ENCODE assay signal across 11 cellular contexts in genomic region chr6:21188505-21189223, GRCh38.
A peak's percentile ranks its signal among the peaks of the same experiment; 100 is the strongest.
DNase-seq lines count a peak whose midpoint lies in the region; ATAC-seq, FAIRE-seq and TF ChIP-seq lines count a peak whose summit lies in the region.
"Had no signal": no experiment of that assay in that cellular context is flagged by ENCODE, and none has a peak within 500 bp of the region (broad histone marks: within the 10 kb centered on the region; RNA-seq: fewer than 3 reads in every experiment).

No MANE protein-coding gene starts in this region.

- peaks cover 4 to 5% of the 10 kb centered on the region in 2 donors for H3K36me3 Mint-ChIP-seq in activated naive CD4-positive, alpha-beta T cell treated with anti-CD3 and anti-CD28 coated beads, Interleukin-2, amount 50 U/mL, for 72 hours

- H3K4me1 ChIP-seq in foreskin keratinocyte = peaks cover 15% of the 10 kb centered on the region
- H3K4me1 ChIP-seq: body of pancreas had no signal

- DNase-seq in GM12892 (ENCODE audit: insufficient read length) (no peak), NCI-H345 (lab: John Stamatoyannopoulos, UW) (peak; percentile 86), foreskin keratinocyte (peak; percentile 81 to 91), urothelium cell line (ENCODE audit: low spot score) (no peak), kidney glomerular epithelial cell (lab: John Stamatoyannopoulos, UW) (no peak)
- no peak for DNase-seq in NK-92 treated with Interleukin-12 subunit alpha and Interleukin-12 subunit beta, amount 100 ng/mL, for 24 hours (lab: John Stamatoyannopoulos, UW)
- no peak for DNase-seq in activated naive CD4-positive, alpha-beta T cell treated with anti-CD3 and anti-CD28 coated beads, Interleukin-2, amount 50 U/mL, for 72 hours (ENCODE audit: low spot score in 2 of 2)
- DNase-seq: body of pancreas; stimulated activated CD4-positive, alpha-beta T cell treated with anti-CD3 and anti-CD28 coated beads, Interleukin-1b, Interleukin-23, amount 100 ng/mL, for 48 hours; T-helper 1 cell had no signal

- H3K27me3 ChIP-seq in foreskin keratinocyte = no peaks in the 10 kb centered on the region
- H3K27me3 ChIP-seq: body of pancreas had no signal

- H3K27ac ChIP-seq in foreskin keratinocyte = peak overlapping the region; percentile 83
- H3K27ac ChIP-seq: body of pancreas had no signal

- no peak for TF ChIP-seq POLR2A in GM12892 (IDR thresholded peaks at IDR 0.05; ENCODE audit: low read depth, low read length)

- no peaks in the 10 kb centered on the region for H3K9me3 Mint-ChIP-seq in activated naive CD4-positive, alpha-beta T cell treated with anti-CD3 and anti-CD28 coated beads, Interleukin-2, amount 50 U/mL, for 72 hours

- no peak for TF ChIP-seq CTCF in foreskin keratinocyte (conservative IDR thresholded peaks at IDR 0.05)

- no peak overlapping the region for H3K27ac Mint-ChIP-seq in activated naive CD4-positive, alpha-beta T cell treated with anti-CD3 and anti-CD28 coated beads, Interleukin-2, amount 50 U/mL, for 72 hours

- peak; percentile 37 for ATAC-seq in HG02798 (IDR thresholded peaks at IDR 0.05; ENCODE audit: poor library complexity, unreplicated experiment)
- ATAC-seq in foreskin keratinocyte = peak; percentile 95
- no peak for ATAC-seq in activated naive CD4-positive, alpha-beta T cell treated with anti-CD3 and anti-CD28 coated beads, Interleukin-2, amount 50 U/mL, for 72 hours
- ATAC-seq: body of pancreas had no signal

- FAIRE-seq in GM12892 (lab: Jason Lieb, UNC) (peak; percentile 88), urothelium cell line (lab: Jason Lieb, UNC) (no peak)

Comparison
In these comparisons a context has a peak if more than half of its experiments do, and no peak if none do; other contexts are left out.
1. DNase-seq: peak in NCI-H345 (single experiment) and foreskin keratinocyte (2 of 2); none in GM12892 (single experiment), NK-92 treated with Interleukin-12 subunit alpha and Interleukin-12 subunit beta, amount 100 ng/mL, for 24 hours (single experiment), activated naive CD4-positive, alpha-beta T cell treated with anti-CD3 and anti-CD28 coated beads, Interleukin-2, amount 50 U/mL, for 72 hours (0 of 2), urothelium cell line (single experiment) and kidney glomerular epithelial cell (single experiment).
2. ATAC-seq: peak in HG02798 (single experiment) and foreskin keratinocyte (single experiment); none in activated naive CD4-positive, alpha-beta T cell treated with anti-CD3 and anti-CD28 coated beads, Interleukin-2, amount 50 U/mL, for 72 hours (0 of 2).